Comparison of ENCODE assay signal across 13 cellular contexts in genomic region chr1:30762152-30762930, GRCh38. TPM values are rescaled to one million over a fixed set of nuclear protein-coding genes. Genes with fewer than 3 reads are reported as not detected.
A peak's percentile ranks its signal among the peaks of the same experiment; 100 is the strongest.
DNase-seq lines count a peak whose midpoint lies in the region; ATAC-seq, FAIRE-seq and TF ChIP-seq lines count a peak whose summit lies in the region.
"Had no signal": no experiment of that assay in that cellular context is flagged by ENCODE, and none has a peak within 500 bp of the region (broad histone marks: within the 10 kb centered on the region; RNA-seq: fewer than 3 reads in every experiment).

No MANE protein-coding gene starts in this region.

- no peak overlapping the region for H2AFZ ChIP-seq in astrocyte (ENCODE audit: low read depth, low read length)
- no peak overlapping the region for H2AFZ ChIP-seq in osteoblast (ENCODE audit: low read length)

- 86% methylated on average over 6 of the region's 6 CpGs for WGBS in HUES64

- ATAC-seq in GM18870 (IDR thresholded peaks at IDR 0.05; ENCODE audit: unreplicated experiment) (no peak), GM21737 (IDR thresholded peaks at IDR 0.05; ENCODE audit: unreplicated experiment) (no peak)

- peaks cover 26% of the 10 kb centered on the region for H3K4me1 Mint-ChIP-seq in astrocyte (ENCODE audit: low read depth, unreplicated experiment)

- H3K79me2 ChIP-seq in astrocyte (ENCODE audit: insufficient read depth, low read length) (no peaks in the 10 kb centered on the region), osteoblast (ENCODE audit: insufficient read depth, low read length) (no peaks in the 10 kb centered on the region)

- DNase-seq in GM10266 (ENCODE audit: extremely low spot score) (peak; percentile 55), astrocyte (ENCODE audit: low read depth) (no peak), osteoblast (ENCODE audit: insufficient read length, low spot score, missing footprints) (peak; percentile 13), cerebellar cortex (ENCODE audit: low spot score) (no peak)
- DNase-seq: activated effector memory CD4-positive, alpha-beta T cell treated with anti-CD3 and anti-CD28 coated beads, Interleukin-2, amount 50 U/mL, for 16 hours; Caco-2; NCI-H1436 treated with DMSO at 0.1 percent for 48 hours; SIG-M5 had no signal

- H3K9me3 ChIP-seq in HUES64 (ENCODE audit: insufficient read depth, low read depth, low read length) (peaks cover 3% of the 10 kb centered on the region; the same call in 1 of the 2 replicates), astrocyte (ENCODE audit: insufficient read depth, low read depth, low read length) (no peaks in the 10 kb centered on the region), osteoblast (ENCODE audit: low read depth, low read length) (no peaks in the 10 kb centered on the region)
- H3K9me3 ChIP-seq: Caco-2, HAP-1 had no signal

- no peak for FAIRE-seq in astrocyte (lab: Jason Lieb, UNC)

- H3K36me3 Mint-ChIP-seq in astrocyte (ENCODE audit: low read depth, unreplicated experiment) = peaks cover 2% of the 10 kb centered on the region

- TF ChIP-seq CTCF in GM10266 (IDR thresholded peaks at IDR 0.05; ENCODE audit: control insufficient read depth, insufficient read depth, low read depth, missing control alignments) (no peak), astrocyte (IDR thresholded peaks at IDR 0.05; ENCODE audit: insufficient read depth, low read depth, low read length) (no peak), osteoblast (IDR thresholded peaks at IDR 0.05; ENCODE audit: extremely low read depth, low read depth, low read length) (no peak)

- H3K9me3 Mint-ChIP-seq in astrocyte (ENCODE audit: unreplicated experiment) = peaks cover 3% of the 10 kb centered on the region

- no peak overlapping the region for H3K27ac Mint-ChIP-seq in astrocyte (ENCODE audit: unreplicated experiment)

- H4K20me1 ChIP-seq in astrocyte (ENCODE audit: insufficient read depth, low read length) = no peaks in the 10 kb centered on the region
- H4K20me1 ChIP-seq in osteoblast (ENCODE audit: insufficient read depth, low read length) = no peaks in the 10 kb centered on the region

- H3K9ac ChIP-seq in HUES64 (ENCODE audit: low read depth, low read length) (no peak overlapping the region), astrocyte (ENCODE audit: low read length) (no peak overlapping the region)

- peaks cover 13% of the 10 kb centered on the region for H3K4me1 ChIP-seq in HUES64 (ENCODE audit: insufficient read depth, low read length)
- H3K4me1 ChIP-seq in astrocyte (ENCODE audit: insufficient read depth, low read length) = peaks cover 9% of the 10 kb centered on the region
- H3K4me1 ChIP-seq in osteoblast (ENCODE audit: insufficient read depth, low read length) = peaks cover 17% of the 10 kb centered on the region
- H3K4me1 ChIP-seq: Caco-2, HAP-1 had no signal

- H3K4me3 ChIP-seq in HUES64 (ENCODE audit: low read length) = no peak overlapping the region
- no peak overlapping the region for H3K4me3 ChIP-seq in astrocyte (ENCODE audit: insufficient read depth, low read depth, low read length)
- no peak overlapping the region for H3K4me3 ChIP-seq in osteoblast (ENCODE audit: insufficient read depth, low read length)
- H3K4me3 ChIP-seq: HAP-1 had no signal

- peaks cover 7% of the 10 kb centered on the region for H3K27me3 Mint-ChIP-seq in astrocyte (ENCODE audit: low read depth, unreplicated experiment)

- H3K4me3 Mint-ChIP-seq in astrocyte (ENCODE audit: unreplicated experiment) = peak overlapping the region; percentile 62

- no peaks in the 10 kb centered on the region for H3K27me3 ChIP-seq in HUES64 (ENCODE audit: insufficient read depth, low read length)
- H3K27me3 ChIP-seq in astrocyte (ENCODE audit: insufficient read depth, low read length) = no peaks in the 10 kb centered on the region
- no peaks in the 10 kb centered on the region for H3K27me3 ChIP-seq in osteoblast (ENCODE audit: insufficient read depth, low read length)

- H3K36me3 ChIP-seq in HUES64 (ENCODE audit: insufficient read depth, low read length) (no peaks in the 10 kb centered on the region), astrocyte (ENCODE audit: insufficient read depth, low read length) (no peaks in the 10 kb centered on the region), osteoblast (ENCODE audit: insufficient read depth, low read length) (no peaks in the 10 kb centered on the region)
- H3K36me3 ChIP-seq: HAP-1 had no signal

- H3K27ac ChIP-seq in HUES64 (ENCODE audit: low read depth, low read length) = peak overlapping the region; percentile 10; the same call in 1 of the 2 replicates
- no peak overlapping the region for H3K27ac ChIP-seq in astrocyte (ENCODE audit: low read depth, low read length)
- no peak overlapping the region for H3K27ac ChIP-seq in osteoblast (ENCODE audit: low read depth, low read length)
- H3K27ac ChIP-seq: VCaP had no signal

- H3K4me2 ChIP-seq in astrocyte (ENCODE audit: low read length) (no peak overlapping the region), osteoblast (ENCODE audit: insufficient read depth, low read length) (no peak overlapping the region)

RNA-seq across cellular contexts. Expression of gene LAPTM5, which starts 4.8 kb away (rescaled TPM):
- 0.30 TPM for polyA plus RNA-seq in HUES64 (2013, experiment 1 of 2)
- polyA plus RNA-seq in HUES64 (2013, experiment 2 of 2) = 0.70 TPM
- total RNA-seq in astrocyte = 0.77 and 0.89 TPM in 2 replicates
- total RNA-seq in osteoblast = 0.72 and 1.8 TPM in 2 replicates
- total RNA-seq: Caco-2 had no signal

RNA-seq across cellular contexts. Expression of gene MATN1, which starts 39.0 kb away (rescaled TPM):
- not detected for polyA plus RNA-seq in HUES64 (2013, experiment 1 of 2)
- not detected for polyA plus RNA-seq in HUES64 (2013, experiment 2 of 2)
- total RNA-seq in astrocyte (0.32 and 0.34 TPM in 2 replicates), osteoblast (under 0.01 TPM in 1 of 2 replicates, not detected in the other)
- total RNA-seq: Caco-2 had no signal

Comparison
In these comparisons a context has a peak if more than half of its experiments do, and no peak if none do; other contexts are left out.
1. DNase-seq: peak in GM10266 (single experiment) and osteoblast (single experiment); none in astrocyte (single experiment) and cerebellar cortex (single experiment).